10 cellular contexts compared by ENCODE assay signal in genomic region chr5:95861221-95861857, GRCh38. TPM values are rescaled to one million over a fixed set of nuclear protein-coding genes. Genes with fewer than 3 reads are reported as not detected.
DNase-seq lines count a peak whose midpoint lies in the region; ATAC-seq and TF ChIP-seq lines count a peak whose summit lies in the region.
"Had no signal": no experiment of that assay in that cellular context is flagged by ENCODE, and none has a peak within 500 bp of the region (broad histone marks: within the 10 kb centered on the region; RNA-seq: fewer than 3 reads in every experiment).

No MANE protein-coding gene starts in this region.

- H3K9me2 ChIP-seq in GM23338 (ENCODE audit: insufficient read depth): no peaks in the 10 kb centered on the region

- H3K4me3 Mint-ChIP-seq in GM23338: no peak overlapping the region

- no peak overlapping the region for H2BK15ac ChIP-seq in mesenchymal stem cell (ENCODE audit: low read depth, poor library complexity, severe bottlenecking)

- H3K36me3 ChIP-seq in mammary epithelial cell (ENCODE audit: insufficient read depth, low read length): no peaks in the 10 kb centered on the region
- H3K36me3 ChIP-seq in mesenchymal stem cell (ENCODE audit: control insufficient read depth in 1 of 2, insufficient read depth in 2 of 2, low read depth in 1 of 2, low read length in 2 of 2): no peaks in the 10 kb centered on the region
- no peaks in the 10 kb centered on the region for H3K36me3 ChIP-seq in GM23338 (ENCODE audit: insufficient read depth)

- CTCF ChIA-PET in mammary epithelial cell (lab: Charles Lee; ENCODE audit: low non-redundant PET): no interaction called here

- H2BK5ac ChIP-seq in mesenchymal stem cell (ENCODE audit: low read depth, low read length, poor library complexity, severe bottlenecking): no peak overlapping the region

- no peak overlapping the region for H3K23ac ChIP-seq in mesenchymal stem cell (ENCODE audit: low read length in 2 of 2)

- intact Hi-C loops in mammary epithelial cell (cut with micrococcal nuclease): no loop called here

- H3K9ac ChIP-seq in mammary epithelial cell (ENCODE audit: insufficient read depth, low read length) (no peak overlapping the region), mesenchymal stem cell (ENCODE audit: low read length) (peak overlapping the region; percentile 74)

- H3K27me3 Mint-ChIP-seq in GM23338 (ENCODE audit: insufficient read depth, low read depth, poor library complexity): peaks cover 7% of the 10 kb centered on the region

- H3F3A ChIP-seq in GM23338 (replicated peaks; ENCODE audit: low read depth): no peaks in the 10 kb centered on the region

- no peaks in the 10 kb centered on the region for H3K36me3 Mint-ChIP-seq in GM23338 (ENCODE audit: low read depth)

- no peaks in the 10 kb centered on the region for H3K9me3 Mint-ChIP-seq in GM23338

- no peak overlapping the region for H2BK120ac ChIP-seq in mesenchymal stem cell (ENCODE audit: low read depth, low read length)

- DNase-seq in NCI-H1417 (lab: John Stamatoyannopoulos, UW): peak in 2 of 3 experiments; percentile 6 to 63
- DNase-seq in NCI-H1417 treated with DMSO at 0.1 percent for 48 hours (lab: John Stamatoyannopoulos, UW): no peak
- DNase-seq in NCI-H748 treated with DMSO at 0.1 percent for 48 hours (lab: John Stamatoyannopoulos, UW): peak; percentile 41
- DNase-seq in mammary epithelial cell: peak; percentile 88
- peak; percentile 100 for DNase-seq in mesenchymal stem cell
- no peak for DNase-seq in GM23338 (ENCODE audit: low spot score)

- H3K27ac Mint-ChIP-seq in GM23338: no peak overlapping the region

- H4K8ac ChIP-seq in mesenchymal stem cell (ENCODE audit: low read length): no peak overlapping the region

- no peak overlapping the region for H4K91ac ChIP-seq in mesenchymal stem cell (ENCODE audit: low read length)

- H3K27me3 ChIP-seq in mammary epithelial cell (ENCODE audit: insufficient read depth, low read length): no peaks in the 10 kb centered on the region
- no peaks in the 10 kb centered on the region for H3K27me3 ChIP-seq in mesenchymal stem cell (ENCODE audit: control insufficient read depth in 1 of 2, insufficient read depth in 1 of 2, low read length in 2 of 2)
- no peaks in the 10 kb centered on the region for H3K27me3 ChIP-seq in GM23338 (ENCODE audit: insufficient read depth)

- H3K14ac ChIP-seq in mesenchymal stem cell (ENCODE audit: low read length in 2 of 2): no peak overlapping the region

- H3K4ac ChIP-seq in mesenchymal stem cell (ENCODE audit: low read depth in 1 of 2, low read length in 2 of 2): peak overlapping the region in 1 of 2 experiments; percentile 65

- TF ChIP-seq CTCF in mammary epithelial cell (conservative IDR thresholded peaks at IDR 0.05 in 1 of 2, IDR thresholded peaks at IDR 0.05 in 1 of 2; ENCODE audit: extremely low read depth in 1 of 2, insufficient read depth in 1 of 2, low read depth in 1 of 2, low read length in 2 of 2) (no peak), GM23338 (conservative IDR thresholded peaks at IDR 0.05; ENCODE audit: low read depth in 2 of 2) (no peak)

- no peak overlapping the region for H3K4me2 ChIP-seq in mammary epithelial cell (ENCODE audit: insufficient read depth, low read depth, low read length)
- no peak overlapping the region for H3K4me2 ChIP-seq in mesenchymal stem cell (ENCODE audit: low read length, poor library complexity, severe bottlenecking)
- no peak overlapping the region for H3K4me2 ChIP-seq in GM23338

- ATAC-seq in GM18520 (IDR thresholded peaks at IDR 0.05; ENCODE audit: unreplicated experiment) (no peak), GM23338 (no peak), GM18907 (IDR thresholded peaks at IDR 0.05; ENCODE audit: unreplicated experiment) (no peak)

- H3K4me1 ChIP-seq in mammary epithelial cell (ENCODE audit: insufficient read depth, low read length) (peaks cover 23% of the 10 kb centered on the region), mesenchymal stem cell (ENCODE audit: control insufficient read depth, insufficient read depth, low read depth, low read length) (peaks cover 21% of the 10 kb centered on the region), GM23338 (ENCODE audit: insufficient read depth) (no peaks in the 10 kb centered on the region; the same call in 1 of the 2 replicates)

- H2AK5ac ChIP-seq in mesenchymal stem cell (ENCODE audit: low read length, severe bottlenecking): no peak overlapping the region

- no peaks in the 10 kb centered on the region for H4K20me1 ChIP-seq in mammary epithelial cell (ENCODE audit: insufficient read depth, low read length)
- no peaks in the 10 kb centered on the region for H4K20me1 ChIP-seq in GM23338 (replicated peaks; ENCODE audit: insufficient read depth)

- no peak overlapping the region for H3K4me3 ChIP-seq in mammary epithelial cell (replicated peaks in 1 of 3; ENCODE audit: insufficient read depth in 1 of 3, low read depth in 2 of 3, low read length in 3 of 3)
- H3K4me3 ChIP-seq in mesenchymal stem cell (ENCODE audit: insufficient read depth in 1 of 2, low read depth in 1 of 2, low read length in 2 of 2): peak overlapping the region in 1 of 2 experiments; percentile 41
- no peak overlapping the region for H3K4me3 ChIP-seq in GM23338

- no peak overlapping the region for H3K27ac ChIP-seq in mammary epithelial cell (ENCODE audit: insufficient read depth, low read depth, low read length)
- H3K27ac ChIP-seq in mesenchymal stem cell (ENCODE audit: low read length, poor library complexity, severe bottlenecking): peak overlapping the region; percentile 63
- no peak overlapping the region for H3K27ac ChIP-seq in GM23338 (ENCODE audit: low read depth)
- H3K27ac ChIP-seq: C4-2B, VCaP had no signal

- peak overlapping the region; percentile 40 to 75 for H3K18ac ChIP-seq in mesenchymal stem cell (ENCODE audit: low read depth in 1 of 2, low read length in 2 of 2)

- no peaks in the 10 kb centered on the region for H3K79me2 ChIP-seq in mammary epithelial cell (ENCODE audit: insufficient read depth, low read length)
- H3K79me2 ChIP-seq in GM23338 (replicated peaks; ENCODE audit: insufficient read depth): no peaks in the 10 kb centered on the region

- BruUV-seq in mammary epithelial cell (replicated peaks; lab: Mats Ljungman, UMichigan): no TSS peak

- WGBS in mammary epithelial cell (ENCODE audit: low coverage, missing lambda C conversion rate): 97% methylated on average over 14 of the region's 14 CpGs
- 11% methylated on average over 14 of the region's 14 CpGs for WGBS in mesenchymal stem cell

- no peaks in the 10 kb centered on the region for H3K79me1 ChIP-seq in mesenchymal stem cell (replicated peaks; ENCODE audit: low read length, poor library complexity, severe bottlenecking)

- peaks cover 24% of the 10 kb centered on the region for H3K4me1 Mint-ChIP-seq in GM23338

- H2BK12ac ChIP-seq in mesenchymal stem cell (ENCODE audit: low read length in 2 of 2): peak overlapping the region; percentile 2 to 75

- dilution Hi-C loops in mammary epithelial cell (cut with HindIII; ENCODE audit: low sequenced_read_pairs): loop anchor here (5.0 kb wide), 1 partner anchor 476 kb away; no protein-coding TSS in a partner anchor

- no peaks in the 10 kb centered on the region for H3K9me3 ChIP-seq in mammary epithelial cell (replicated peaks; ENCODE audit: insufficient read depth, low read length)
- H3K9me3 ChIP-seq in mesenchymal stem cell (ENCODE audit: control insufficient read depth, low read length): no peaks in the 10 kb centered on the region

- H2AFZ ChIP-seq in mammary epithelial cell (ENCODE audit: low read depth, low read length) (no peak overlapping the region), mesenchymal stem cell (ENCODE audit: low read depth, low read length) (no peak overlapping the region), GM23338 (no peak overlapping the region)

- in situ Hi-C loops in mammary epithelial cell (cut with MboI; ENCODE audit: low sequenced_read_pairs in 2 of 2): loop anchor here in 1 of 2 donors (25.0 kb wide), 1 partner anchor 726 kb away; no protein-coding TSS in a partner anchor

TF ChIP-seq in GM23338, 12 proteins besides CTCF, POLR2A, EP300 and RAD21 (continues in another document):
- TF ChIP-seq ZNF114 (CRISPR knock-in tag; IDR thresholded peaks at IDR 0.05) (no peak), EZH2 (IDR thresholded peaks at IDR 0.05; ENCODE audit: low read depth, unreplicated experiment) (no peak), CREB1 (CRISPR knock-in tag; IDR thresholded peaks at IDR 0.05; ENCODE audit: low read depth) (no peak), REST (IDR thresholded peaks at IDR 0.05; ENCODE audit: unreplicated experiment) (no peak), NANOG (IDR thresholded peaks at IDR 0.05; ENCODE audit: borderline replicate concordance) (no peak), STAT1 (IDR thresholded peaks at IDR 0.05; ENCODE audit: unreplicated experiment) (no peak), ZNF331 (CRISPR knock-in tag; IDR thresholded peaks at IDR 0.05; ENCODE audit: low read depth) (no peak), POLR2AphosphoS5 (IDR thresholded peaks at IDR 0.05; ENCODE audit: low read depth) (no peak)

RNA-seq across cellular contexts. Expression of gene GLRX, which starts 38.8 kb away (rescaled TPM):
- total RNA-seq in mammary epithelial cell: 1 to 10 TPM; 3.5 to 8.3 TPM
- polyA plus RNA-seq in mammary epithelial cell (8.4 TPM), GM23338 (2016; fragmentation: Nextera tagmentation; extraction: Ambion mirVana) (42.2 and 42.9 TPM in 2 replicates)
- not detected for polyA minus RNA-seq in mammary epithelial cell
- polyA plus RNA-seq in mesenchymal stem cell (2013, experiment 1 of 2): 137 TPM
- 143 TPM for polyA plus RNA-seq in mesenchymal stem cell (2013, experiment 2 of 2)
- total RNA-seq in GM23338 (2014; rRNA removed; shearing (Covaris generic)): 9.5 and 14.9 TPM in 2 replicates

Comparison
In these comparisons a context has a peak if more than half of its experiments do, and no peak if none do; other contexts are left out.
1. DNase-seq: peak in NCI-H1417 (2 of 3), NCI-H748 treated with DMSO at 0.1 percent for 48 hours (single experiment), mammary epithelial cell (single experiment) and mesenchymal stem cell (single experiment); none in NCI-H1417 treated with DMSO at 0.1 percent for 48 hours (single experiment) and GM23338 (single experiment).